ENCODE assay signal across 2 cellular contexts in the genomic region with DNA sequence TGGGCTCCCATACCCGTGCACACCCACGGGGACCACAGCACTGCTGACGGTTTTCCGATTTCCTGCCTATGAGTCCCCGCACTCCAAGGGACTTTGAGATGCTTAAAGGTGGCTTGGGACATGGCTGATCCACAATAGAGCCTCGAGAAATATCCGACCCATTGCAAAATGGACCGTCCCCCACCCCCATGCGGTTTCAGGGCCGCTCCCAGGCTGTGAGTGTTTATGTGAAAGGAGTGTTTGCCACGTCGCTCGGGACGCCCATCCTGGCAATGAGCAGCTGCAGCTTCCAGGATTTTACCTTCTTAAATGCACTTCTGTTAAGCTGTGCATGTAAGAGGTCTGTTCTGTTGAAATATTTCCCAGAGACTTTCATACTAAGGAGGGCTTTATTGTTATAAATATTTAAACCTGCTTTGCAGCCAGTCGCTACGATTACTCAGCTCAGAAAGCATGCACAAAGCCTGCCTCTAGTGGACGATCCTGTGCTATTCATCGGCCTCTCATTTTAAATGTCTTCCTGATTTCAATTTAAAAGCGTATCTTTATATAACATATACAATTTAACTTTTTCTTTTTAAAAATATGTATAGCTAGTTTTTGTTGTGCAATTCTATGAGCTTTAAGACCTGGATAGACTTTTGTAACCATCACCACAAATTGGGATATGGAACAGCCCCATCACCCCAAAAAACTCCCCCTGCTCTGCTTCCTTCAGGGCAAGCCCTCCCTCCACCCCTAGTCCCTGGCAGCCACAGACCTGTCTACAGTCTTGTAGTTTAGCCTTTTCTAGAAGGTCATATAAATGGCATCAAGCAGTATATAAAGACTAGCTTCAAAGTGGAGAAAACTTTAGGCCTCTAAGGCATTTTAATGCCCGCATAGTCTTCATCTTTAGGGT.
TF ChIP-seq lines count a peak whose summit lies in the region.

No MANE protein-coding gene starts in this region.

TF ChIP-seq in SK-N-SH treated with all-trans-retinoic acid at 6 μM for 48 hours, 23 proteins besides CTCF, POLR2A, EP300 and RAD21 (continued from another document):
- TF ChIP-seq ZNF8 (CRISPR knock-in tag; IDR thresholded peaks at IDR 0.05): no peak

TF ChIP-seq in liver, 16 proteins besides CTCF, POLR2A, EP300 and RAD21 (continued from another document):
- no peak for TF ChIP-seq HNF4A (conservative IDR thresholded peaks at IDR 0.05)
- TF ChIP-seq, protein P1, sequence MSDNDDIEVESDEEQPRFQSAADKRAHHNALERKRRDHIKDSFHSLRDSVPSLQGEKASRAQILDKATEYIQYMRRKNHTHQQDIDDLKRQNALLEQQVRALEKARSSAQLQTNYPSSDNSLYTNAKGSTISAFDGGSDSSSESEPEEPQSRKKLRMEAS (IDR thresholded peaks at IDR 0.05): no peak
- TF ChIP-seq JUND (IDR thresholded peaks at IDR 0.05): no peak
- TF ChIP-seq, protein P2, sequence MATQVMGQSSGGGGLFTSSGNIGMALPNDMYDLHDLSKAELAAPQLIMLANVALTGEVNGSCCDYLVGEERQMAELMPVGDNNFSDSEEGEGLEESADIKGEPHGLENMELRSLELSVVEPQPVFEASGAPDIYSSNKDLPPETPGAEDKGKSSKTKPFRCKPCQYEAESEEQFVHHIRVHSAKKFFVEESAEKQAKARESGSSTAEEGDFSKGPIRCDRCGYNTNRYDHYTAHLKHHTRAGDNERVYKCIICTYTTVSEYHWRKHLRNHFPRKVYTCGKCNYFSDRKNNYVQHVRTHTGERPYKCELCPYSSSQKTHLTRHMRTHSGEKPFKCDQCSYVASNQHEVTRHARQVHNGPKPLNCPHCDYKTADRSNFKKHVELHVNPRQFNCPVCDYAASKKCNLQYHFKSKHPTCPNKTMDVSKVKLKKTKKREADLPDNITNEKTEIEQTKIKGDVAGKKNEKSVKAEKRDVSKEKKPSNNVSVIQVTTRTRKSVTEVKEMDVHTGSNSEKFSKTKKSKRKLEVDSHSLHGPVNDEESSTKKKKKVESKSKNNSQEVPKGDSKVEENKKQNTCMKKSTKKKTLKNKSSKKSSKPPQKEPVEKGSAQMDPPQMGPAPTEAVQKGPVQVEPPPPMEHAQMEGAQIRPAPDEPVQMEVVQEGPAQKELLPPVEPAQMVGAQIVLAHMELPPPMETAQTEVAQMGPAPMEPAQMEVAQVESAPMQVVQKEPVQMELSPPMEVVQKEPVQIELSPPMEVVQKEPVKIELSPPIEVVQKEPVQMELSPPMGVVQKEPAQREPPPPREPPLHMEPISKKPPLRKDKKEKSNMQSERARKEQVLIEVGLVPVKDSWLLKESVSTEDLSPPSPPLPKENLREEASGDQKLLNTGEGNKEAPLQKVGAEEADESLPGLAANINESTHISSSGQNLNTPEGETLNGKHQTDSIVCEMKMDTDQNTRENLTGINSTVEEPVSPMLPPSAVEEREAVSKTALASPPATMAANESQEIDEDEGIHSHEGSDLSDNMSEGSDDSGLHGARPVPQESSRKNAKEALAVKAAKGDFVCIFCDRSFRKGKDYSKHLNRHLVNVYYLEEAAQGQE (IDR thresholded peaks at IDR 0.05): no peak
- TF ChIP-seq EGR1 (IDR thresholded peaks at IDR 0.05; ENCODE audit: low read depth in 2 of 2): no peak
- TF ChIP-seq, protein P3, sequence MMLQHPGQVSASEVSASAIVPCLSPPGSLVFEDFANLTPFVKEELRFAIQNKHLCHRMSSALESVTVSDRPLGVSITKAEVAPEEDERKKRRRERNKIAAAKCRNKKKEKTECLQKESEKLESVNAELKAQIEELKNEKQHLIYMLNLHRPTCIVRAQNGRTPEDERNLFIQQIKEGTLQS (IDR thresholded peaks at IDR 0.05): no peak
- TF ChIP-seq YY1 (IDR thresholded peaks at IDR 0.05): no peak
